Comparison of ENCODE assay signal across 23 cellular contexts in the genomic region with DNA sequence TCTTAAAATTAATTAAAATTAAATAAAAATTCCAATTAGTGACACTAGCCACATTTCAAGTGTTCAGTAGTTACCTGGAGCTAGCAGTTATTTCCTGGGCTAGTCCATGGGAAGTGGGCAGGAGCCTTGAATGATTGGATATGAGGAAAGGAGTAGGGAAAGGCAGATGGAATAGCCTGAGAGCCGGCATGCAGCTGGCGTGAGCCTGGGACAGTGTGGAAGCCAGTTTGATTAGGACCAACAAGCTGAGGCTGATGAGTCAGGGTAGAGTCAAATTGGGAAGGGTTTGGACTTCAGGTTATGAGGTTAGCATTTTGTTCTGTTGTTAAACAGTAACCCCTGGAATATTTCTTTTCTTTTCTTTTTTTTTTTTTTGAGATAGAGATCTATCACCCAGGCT. TPM values are rescaled to one million over a fixed set of nuclear protein-coding genes. Genes with fewer than 3 reads are reported as not detected.
DNase-seq lines count a peak whose midpoint lies in the region; ATAC-seq, FAIRE-seq and TF ChIP-seq lines count a peak whose summit lies in the region.
"Had no signal": no experiment of that assay in that cellular context is flagged by ENCODE, and none has a peak within 500 bp of the region (broad histone marks: within the 10 kb centered on the region; RNA-seq: fewer than 3 reads in every experiment).

No MANE protein-coding gene starts in this region.

- TF ChIP-seq POLR2A in sigmoid colon (IDR thresholded peaks at IDR 0.05) = no peak

- H3K4me1 ChIP-seq in sigmoid colon = peaks cover 0 to 31% (median 25%) of the 10 kb centered on the region in 4 donors

- CTCF ChIA-PET in HEK293T (lab: Yijun Ruan, JAX) = no interaction called here

- intact Hi-C loops in sigmoid colon (cut with DNase I) = no loop called here

- POLR2A ChIA-PET in HEK293T (lab: Yijun Ruan, JAX) = interaction anchor here (0.5 kb wide), 1 partner anchor 494 kb away, joined by 4 read pairs; no protein-coding TSS in a partner anchor

- H3K4me3 ChIP-seq in fibroblast of the aortic adventitia (ENCODE audit: low read depth, low read length) = no peak overlapping the region
- no peak overlapping the region for H3K4me3 ChIP-seq in sigmoid colon
- H3K4me3 ChIP-seq: coronary artery, esophagus squamous epithelium, upper lobe of left lung had no signal

- no peaks in the 10 kb centered on the region for H3K27me3 ChIP-seq in sigmoid colon
- H3K27me3 ChIP-seq: esophagus squamous epithelium, upper lobe of left lung had no signal

- peak; percentile 33 for DNase-seq in GM03348 (ENCODE audit: low spot score)
- peak; percentile 73 for DNase-seq in RCC 7860 (ENCODE audit: low spot score)
- peak; percentile 56 for DNase-seq in fibroblast of the aortic adventitia (ENCODE audit: low read depth)
- DNase-seq in sigmoid colon = peak; percentile 40
- no peak for DNase-seq in HEK293T (ENCODE audit: extremely low spot score)
- DNase-seq: activated CD4-positive, alpha-beta T cell treated with anti-CD3 and anti-CD28 coated beads, Interleukin-2, amount 10 ng/mL, durations not matched to agents 24 days and 14 days; activated naive CD4-positive, alpha-beta T cell treated with anti-CD3 and anti-CD28 coated beads for 36 hours; DND-41; esophagus squamous epithelium; GOT3; hypothalamus; naive thymus-derived CD8-positive, alpha-beta T cell; NCI-H2081 treated with DMSO at 0.1 percent for 48 hours; NCI-H524 treated with DMSO at 0.1 percent for 48 hours; stimulated activated CD4-positive, alpha-beta T cell treated with anti-CD3 and anti-CD28 coated beads, Interleukin-12 subunit alpha, Interleukin-12 subunit beta, amount 100 ng/mL, for 4 hours; stimulated activated naive B cell treated with anti-CD40 and anti-IgM and Interleukin-4, amounts not matched to agents 10 μg/mL and 1 μg/mL and 100 μg/mL, for 72 hours; upper lobe of left lung had no signal

- H3K36me3 ChIP-seq in sigmoid colon = no peaks in the 10 kb centered on the region
- H3K36me3 ChIP-seq: esophagus squamous epithelium, upper lobe of left lung had no signal

- H3K27ac ChIP-seq in sigmoid colon = no peak overlapping the region
- H3K27ac ChIP-seq: C4-2B, coronary artery, esophagus squamous epithelium had no signal

- TF ChIP-seq CTCF in fibroblast of the aortic adventitia (IDR thresholded peaks at IDR 0.05; ENCODE audit: insufficient read depth, low read length) (no peak), sigmoid colon (IDR thresholded peaks at IDR 0.05) (no peak)

- no peaks in the 10 kb centered on the region for H3K9me3 ChIP-seq in sigmoid colon
- H3K9me3 ChIP-seq: esophagus squamous epithelium, upper lobe of left lung had no signal

- TF ChIP-seq EP300 in sigmoid colon (IDR thresholded peaks at IDR 0.05) = no peak

- ATAC-seq in HG03175 (IDR thresholded peaks at IDR 0.05; ENCODE audit: unreplicated experiment) = no peak
- ATAC-seq in GM21723 (IDR thresholded peaks at IDR 0.05; ENCODE audit: unreplicated experiment) = no peak
- no peak for ATAC-seq in HG02763 (IDR thresholded peaks at IDR 0.05; ENCODE audit: unreplicated experiment)
- ATAC-seq: naive thymus-derived CD8-positive, alpha-beta T cell; SK-N-SH treated with all-trans-retinoic acid at 6 μM for 48 hours; stimulated activated naive B cell treated with anti-CD40 and anti-IgM and Interleukin-4, amounts not matched to agents 10 μg/mL and 1 μg/mL and 100 μg/mL, for 72 hours had no signal

- FAIRE-seq in RCC 7860 (lab: Jason Lieb, UNC) = peak; percentile 89

- WGBS in sigmoid colon, 2 donors = 42 to 72% methylated on average over 2 of the region's 2 CpGs

TF ChIP-seq in HEK293T, 16 proteins besides CTCF, POLR2A, EP300 and RAD21:
- TF ChIP-seq TARDBP (IDR thresholded peaks at IDR 0.05) (no peak), SUZ12 (IDR thresholded peaks at IDR 0.05) (no peak), BHLHE40 (IDR thresholded peaks at IDR 0.05; ENCODE audit: borderline replicate concordance) (no peak), NFRKB (IDR thresholded peaks at IDR 0.05) (no peak), CTBP1 (IDR thresholded peaks at IDR 0.05; ENCODE audit: borderline replicate concordance) (no peak), FOXA1 (IDR thresholded peaks at IDR 0.05) (no peak), FOXK2 (IDR thresholded peaks at IDR 0.05) (no peak), ZNF384 (IDR thresholded peaks at IDR 0.05) (no peak), L3MBTL2 (conservative IDR thresholded peaks at IDR 0.05) (no peak), ELF4 (IDR thresholded peaks at IDR 0.05) (no peak), LEF1 (IDR thresholded peaks at IDR 0.05; ENCODE audit: borderline replicate concordance) (no peak), SP1 (IDR thresholded peaks at IDR 0.05) (no peak)
- TF ChIP-seq, protein P1, sequence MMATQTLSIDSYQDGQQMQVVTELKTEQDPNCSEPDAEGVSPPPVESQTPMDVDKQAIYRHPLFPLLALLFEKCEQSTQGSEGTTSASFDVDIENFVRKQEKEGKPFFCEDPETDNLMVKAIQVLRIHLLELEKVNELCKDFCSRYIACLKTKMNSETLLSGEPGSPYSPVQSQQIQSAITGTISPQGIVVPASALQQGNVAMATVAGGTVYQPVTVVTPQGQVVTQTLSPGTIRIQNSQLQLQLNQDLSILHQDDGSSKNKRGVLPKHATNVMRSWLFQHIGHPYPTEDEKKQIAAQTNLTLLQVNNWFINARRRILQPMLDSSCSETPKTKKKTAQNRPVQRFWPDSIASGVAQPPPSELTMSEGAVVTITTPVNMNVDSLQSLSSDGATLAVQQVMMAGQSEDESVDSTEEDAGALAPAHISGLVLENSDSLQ (IDR thresholded peaks at IDR 0.05) = no peak
TF ChIP-seq in HEK293T: peak in this region for 0.

RNA-seq across cellular contexts. Expression of a gene that starts 15.3 kb away (rescaled TPM):
- total RNA-seq in fibroblast of the aortic adventitia (ENCODE audit: low replicate concordance) (48.2 and 80.0 TPM in 2 replicates), sigmoid colon (100 to 1,000 TPM in 2 of 4 donors, 10 to 100 TPM in 2; 72.8 to 120 (median 96.4) TPM)
- polyA plus RNA-seq in sigmoid colon = 10 to 100 TPM; 33.1 to 62.9 (median 39.6) TPM
